Comparison of ENCODE assay signal across 2 cellular contexts in genomic region chr18:55462652-55463051, GRCh38.
TF ChIP-seq lines count a peak whose summit lies in the region.

No MANE protein-coding gene starts in this region.

TF ChIP-seq in SK-N-SH treated with all-trans-retinoic acid at 6 μM for 48 hours, 23 proteins besides CTCF, POLR2A, EP300 and RAD21 (continued from another document):
- TF ChIP-seq CSRNP3 (CRISPR knock-in tag; IDR thresholded peaks at IDR 0.05) = no peak
- no peak for TF ChIP-seq TOX (CRISPR knock-in tag; IDR thresholded peaks at IDR 0.05; ENCODE audit: borderline replicate concordance)
- no peak for TF ChIP-seq ISL1 (CRISPR knock-in tag; IDR thresholded peaks at IDR 0.05)
- TF ChIP-seq SNAI2 (CRISPR knock-in tag; IDR thresholded peaks at IDR 0.05) = no peak
- no peak for TF ChIP-seq ZNF8 (CRISPR knock-in tag; IDR thresholded peaks at IDR 0.05)
- TF ChIP-seq, protein P1, sequence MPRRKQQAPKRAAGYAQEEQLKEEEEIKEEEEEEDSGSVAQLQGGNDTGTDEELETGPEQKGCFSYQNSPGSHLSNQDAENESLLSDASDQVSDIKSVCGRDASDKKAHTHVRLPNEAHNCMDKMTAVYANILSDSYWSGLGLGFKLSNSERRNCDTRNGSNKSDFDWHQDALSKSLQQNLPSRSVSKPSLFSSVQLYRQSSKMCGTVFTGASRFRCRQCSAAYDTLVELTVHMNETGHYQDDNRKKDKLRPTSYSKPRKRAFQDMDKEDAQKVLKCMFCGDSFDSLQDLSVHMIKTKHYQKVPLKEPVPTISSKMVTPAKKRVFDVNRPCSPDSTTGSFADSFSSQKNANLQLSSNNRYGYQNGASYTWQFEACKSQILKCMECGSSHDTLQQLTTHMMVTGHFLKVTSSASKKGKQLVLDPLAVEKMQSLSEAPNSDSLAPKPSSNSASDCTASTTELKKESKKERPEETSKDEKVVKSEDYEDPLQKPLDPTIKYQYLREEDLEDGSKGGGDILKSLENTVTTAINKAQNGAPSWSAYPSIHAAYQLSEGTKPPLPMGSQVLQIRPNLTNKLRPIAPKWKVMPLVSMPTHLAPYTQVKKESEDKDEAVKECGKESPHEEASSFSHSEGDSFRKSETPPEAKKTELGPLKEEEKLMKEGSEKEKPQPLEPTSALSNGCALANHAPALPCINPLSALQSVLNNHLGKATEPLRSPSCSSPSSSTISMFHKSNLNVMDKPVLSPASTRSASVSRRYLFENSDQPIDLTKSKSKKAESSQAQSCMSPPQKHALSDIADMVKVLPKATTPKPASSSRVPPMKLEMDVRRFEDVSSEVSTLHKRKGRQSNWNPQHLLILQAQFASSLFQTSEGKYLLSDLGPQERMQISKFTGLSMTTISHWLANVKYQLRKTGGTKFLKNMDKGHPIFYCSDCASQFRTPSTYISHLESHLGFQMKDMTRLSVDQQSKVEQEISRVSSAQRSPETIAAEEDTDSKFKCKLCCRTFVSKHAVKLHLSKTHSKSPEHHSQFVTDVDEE (CRISPR knock-in tag; IDR thresholded peaks at IDR 0.05) = no peak
- TF ChIP-seq ZFP30 (CRISPR knock-in tag; IDR thresholded peaks at IDR 0.05) = no peak
- no peak for TF ChIP-seq ZNF70 (CRISPR knock-in tag; IDR thresholded peaks at IDR 0.05)
- no peak for TF ChIP-seq CREB5 (CRISPR knock-in tag; IDR thresholded peaks at IDR 0.05; ENCODE audit: low read depth)
- TF ChIP-seq ESRRG (CRISPR knock-in tag; IDR thresholded peaks at IDR 0.05) = no peak
- TF ChIP-seq PATZ1 (CRISPR knock-in tag; IDR thresholded peaks at IDR 0.05; ENCODE audit: borderline replicate concordance) = no peak
- TF ChIP-seq OSR1 (CRISPR knock-in tag; IDR thresholded peaks at IDR 0.05) = no peak
- TF ChIP-seq TCF4 (CRISPR knock-in tag; IDR thresholded peaks at IDR 0.05; ENCODE audit: borderline replicate concordance) = no peak
- no peak for TF ChIP-seq ZFP3 (CRISPR knock-in tag; IDR thresholded peaks at IDR 0.05)
- TF ChIP-seq ZNF565 (CRISPR knock-in tag; conservative IDR thresholded peaks at IDR 0.05; ENCODE audit: low read depth) = no peak
- no peak for TF ChIP-seq BACH2 (CRISPR knock-in tag; IDR thresholded peaks at IDR 0.05; ENCODE audit: borderline replicate concordance)
- TF ChIP-seq CSDC2 (CRISPR knock-in tag; IDR thresholded peaks at IDR 0.05) = no peak
TF ChIP-seq in SK-N-SH treated with all-trans-retinoic acid at 6 μM for 48 hours: peak in this region for 0.

TF ChIP-seq in SK-N-SH, 30 proteins besides CTCF, POLR2A, EP300 and RAD21 (continued from another document):
- TF ChIP-seq ZBTB33 (IDR thresholded peaks at IDR 0.05; ENCODE audit: borderline replicate concordance, low read depth) = no peak
- no peak for TF ChIP-seq TEAD4 (IDR thresholded peaks at IDR 0.05; ENCODE audit: borderline replicate concordance, insufficient read depth)
- no peak for TF ChIP-seq YY1 (IDR thresholded peaks at IDR 0.05; ENCODE audit: low read depth)
- TF ChIP-seq, protein P2, sequence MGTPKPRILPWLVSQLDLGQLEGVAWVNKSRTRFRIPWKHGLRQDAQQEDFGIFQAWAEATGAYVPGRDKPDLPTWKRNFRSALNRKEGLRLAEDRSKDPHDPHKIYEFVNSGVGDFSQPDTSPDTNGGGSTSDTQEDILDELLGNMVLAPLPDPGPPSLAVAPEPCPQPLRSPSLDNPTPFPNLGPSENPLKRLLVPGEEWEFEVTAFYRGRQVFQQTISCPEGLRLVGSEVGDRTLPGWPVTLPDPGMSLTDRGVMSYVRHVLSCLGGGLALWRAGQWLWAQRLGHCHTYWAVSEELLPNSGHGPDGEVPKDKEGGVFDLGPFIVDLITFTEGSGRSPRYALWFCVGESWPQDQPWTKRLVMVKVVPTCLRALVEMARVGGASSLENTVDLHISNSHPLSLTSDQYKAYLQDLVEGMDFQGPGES (IDR thresholded peaks at IDR 0.05; ENCODE audit: low read depth, low read length) = no peak
- TF ChIP-seq JUND (IDR thresholded peaks at IDR 0.05) = no peak
- TF ChIP-seq FOXM1 (IDR thresholded peaks at IDR 0.05; ENCODE audit: low read depth) = no peak
- no peak for TF ChIP-seq TCF12 (IDR thresholded peaks at IDR 0.05)
- no peak for TF ChIP-seq RCOR1 (IDR thresholded peaks at IDR 0.05; ENCODE audit: low read length)
- TF ChIP-seq, protein P3, sequence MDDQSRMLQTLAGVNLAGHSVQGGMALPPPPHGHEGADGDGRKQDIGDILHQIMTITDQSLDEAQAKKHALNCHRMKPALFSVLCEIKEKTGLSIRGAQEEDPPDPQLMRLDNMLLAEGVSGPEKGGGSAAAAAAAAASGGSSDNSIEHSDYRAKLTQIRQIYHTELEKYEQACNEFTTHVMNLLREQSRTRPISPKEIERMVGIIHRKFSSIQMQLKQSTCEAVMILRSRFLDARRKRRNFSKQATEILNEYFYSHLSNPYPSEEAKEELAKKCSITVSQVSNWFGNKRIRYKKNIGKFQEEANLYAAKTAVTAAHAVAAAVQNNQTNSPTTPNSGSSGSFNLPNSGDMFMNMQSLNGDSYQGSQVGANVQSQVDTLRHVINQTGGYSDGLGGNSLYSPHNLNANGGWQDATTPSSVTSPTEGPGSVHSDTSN (IDR thresholded peaks at IDR 0.05) = no peak
- TF ChIP-seq CHD2 (IDR thresholded peaks at IDR 0.05; ENCODE audit: low read length, partially characterized antibody) = no peak
- no peak for TF ChIP-seq GABPA (IDR thresholded peaks at IDR 0.05; ENCODE audit: low read depth)
- TF ChIP-seq RFX5 (IDR thresholded peaks at IDR 0.05; ENCODE audit: low read length) = no peak
- no peak for TF ChIP-seq EZH2phosphoT487 (IDR thresholded peaks at IDR 0.05; ENCODE audit: borderline replicate concordance, low read depth)
- TF ChIP-seq SMC3 (IDR thresholded peaks at IDR 0.05; ENCODE audit: low read depth, low read length) = no peak
